In genomic region chr9:128910906-128911305, GRCh38 we compare ENCODE assay signal across 1 cellular context.
TF ChIP-seq lines count a peak whose summit lies in the region.

No MANE protein-coding gene starts in this region.

TF ChIP-seq in H1, 55 proteins besides CTCF, POLR2A, EP300 and RAD21:
- TF ChIP-seq TCF12 (IDR thresholded peaks at IDR 0.05; ENCODE audit: low read depth, low read length) (no peak), TEAD4 (IDR thresholded peaks at IDR 0.05; ENCODE audit: low read depth, low read length) (0 out of 2 replicates have a peak, but pooled peaks have one; percentile 16), RXRA (IDR thresholded peaks at IDR 0.05; ENCODE audit: insufficient read depth, low read depth, low read length) (no peak)
TF ChIP-seq in H1: peak in this region for 1.
